ENCODE assay signal across 8 cellular contexts in genomic region chr21:45972716-45973474, GRCh38. TPM values are rescaled to one million over a fixed set of nuclear protein-coding genes. Genes with fewer than 3 reads are reported as not detected.
A peak's percentile ranks its signal among the peaks of the same experiment; 100 is the strongest.
DNase-seq lines count a peak whose midpoint lies in the region; ATAC-seq, FAIRE-seq and TF ChIP-seq lines count a peak whose summit lies in the region.

No MANE protein-coding gene starts in this region.

- intact Hi-C loops in endothelial cell of umbilical vein (cut with micrococcal nuclease): loop anchor here (1.0 to 5.0 kb wide), 4 partner anchors 8 to 254 kb away; partner anchors contain the start of genes COL6A1, COL6A2 and LSS

- POLR2A ChIA-PET in endothelial cell of umbilical vein (lab: Charles Lee): no interaction called here
- POLR2A ChIA-PET in naive thymus-derived CD8-positive, alpha-beta T cell (lab: Charles Lee): interaction anchor here (0.7 to 1.2 kb wide), 5 partner anchors 125 to 258 kb away, joined by 3 to 7 read pairs (median 3); partner anchors contain the start of gene COL6A2

- H3K4me3 ChIP-seq in endothelial cell of umbilical vein (replicated peaks in 1 of 3; ENCODE audit: insufficient read depth in 1 of 3, low read depth in 1 of 3, low read length in 3 of 3): peak overlapping the region; percentile 7 to 56 (median 27)

- peaks cover 2 to 20% (median 16%) of the 10 kb centered on the region in 4 donors for H3K4me1 Mint-ChIP-seq in naive thymus-derived CD8-positive, alpha-beta T cell

- no peaks in the 10 kb centered on the region for H3K36me3 ChIP-seq in endothelial cell of umbilical vein (ENCODE audit: control insufficient read depth in 2 of 2, extremely low read depth in 1 of 2, insufficient read depth in 2 of 2, low read length in 2 of 2)

- TF ChIP-seq POLR2A in endothelial cell of umbilical vein (IDR thresholded peaks at IDR 0.05; ENCODE audit: low read depth, low read length): no peak

- peaks cover 0 to 29% (median 11%) of the 10 kb centered on the region in 5 donors for H3K27me3 Mint-ChIP-seq in naive thymus-derived CD8-positive, alpha-beta T cell

- H3K27ac ChIP-seq in endothelial cell of umbilical vein (ENCODE audit: insufficient read depth, low read depth, low read length): peak overlapping the region; percentile 35

- peak overlapping the region; percentile 28 to 93 (median 71) for H3K4me3 Mint-ChIP-seq in naive thymus-derived CD8-positive, alpha-beta T cell

- H2AFZ ChIP-seq in endothelial cell of umbilical vein (ENCODE audit: low read depth, low read length): peak overlapping the region; percentile 93

- CTCF ChIA-PET in endothelial cell of umbilical vein (lab: Charles Lee): interaction anchor here (0.7 to 5.1 kb wide), 14 partner anchors 8 to 313 kb away, joined by 3 to 78 read pairs (median 4); partner anchors contain the start of genes COL6A1, MCM3AP and YBEY

- H3K27me3 ChIP-seq in endothelial cell of umbilical vein (ENCODE audit: control insufficient read depth in 2 of 2, insufficient read depth in 2 of 2, low read length in 2 of 2): peaks cover 0 to 2% of the 10 kb centered on the region in 2 experiments

- H3K27ac Mint-ChIP-seq in naive thymus-derived CD8-positive, alpha-beta T cell: peak overlapping the region in 2 of 10 donors; percentile 83 to 96

- DNase-seq in ELF-1 (ENCODE audit: low read depth, low spot score) (peak; percentile 58), NCI-H226 (peak; percentile 67), endothelial cell of umbilical vein (ENCODE audit: low read depth, low spot score) (peak; percentile 14), SW 1271 (lab: John Stamatoyannopoulos, UW) (no peak), nucleus accumbens (lab: John Stamatoyannopoulos, UW) (no peak)
- peak in 1 of 10 donors; percentile 23 for DNase-seq in naive thymus-derived CD8-positive, alpha-beta T cell

- no peaks in the 10 kb centered on the region for H3K79me2 ChIP-seq in endothelial cell of umbilical vein (ENCODE audit: control insufficient read depth, insufficient read depth, low read length)

- H3K9me1 ChIP-seq in endothelial cell of umbilical vein (replicated peaks; ENCODE audit: control insufficient read depth, extremely low read depth, insufficient read depth, low read length): no peaks in the 10 kb centered on the region

- peak overlapping the region; percentile 65 for H3K9ac ChIP-seq in endothelial cell of umbilical vein (replicated peaks; ENCODE audit: extremely low read depth, insufficient read depth, low read length)

- peak; percentile 3 to 13 for ATAC-seq in naive thymus-derived CD8-positive, alpha-beta T cell
- ATAC-seq in GM21619 (IDR thresholded peaks at IDR 0.05; ENCODE audit: unreplicated experiment) (no peak), GM19023 (IDR thresholded peaks at IDR 0.05; ENCODE audit: unreplicated experiment) (no peak)

- no peak for FAIRE-seq in endothelial cell of umbilical vein (lab: Jason Lieb, UNC)

- no peaks in the 10 kb centered on the region for H3K9me3 ChIP-seq in endothelial cell of umbilical vein (replicated peaks; ENCODE audit: control insufficient read depth, insufficient read depth, low read length)

- TF ChIP-seq CTCF in endothelial cell of umbilical vein (IDR thresholded peaks at IDR 0.05; ENCODE audit: extremely low read depth in 1 of 2, insufficient read depth in 1 of 2, low read depth in 1 of 2, low read length in 2 of 2): no peak

- dilution Hi-C loops in endothelial cell of umbilical vein (cut with MboI; ENCODE audit: extremely low pct_ligation_motif_present, low sequenced_read_pairs): no loop called here

- H3K9me3 Mint-ChIP-seq in naive thymus-derived CD8-positive, alpha-beta T cell: no peaks in the 10 kb centered on the region

- peaks cover 29% of the 10 kb centered on the region for H3K4me1 ChIP-seq in endothelial cell of umbilical vein (ENCODE audit: control insufficient read depth, extremely low read depth, insufficient read depth, low read length)

- peak overlapping the region; percentile 54 for H3K4me2 ChIP-seq in endothelial cell of umbilical vein (ENCODE audit: insufficient read depth, low read length)

- H4K20me1 ChIP-seq in endothelial cell of umbilical vein (replicated peaks; ENCODE audit: control insufficient read depth, extremely low read depth, insufficient read depth, low read length): no peaks in the 10 kb centered on the region

- no TSS peak for BruUV-seq in endothelial cell of umbilical vein (replicated peaks; lab: Mats Ljungman, UMichigan)

- H3K36me3 Mint-ChIP-seq in naive thymus-derived CD8-positive, alpha-beta T cell: no peaks in the 10 kb centered on the region

TF ChIP-seq in endothelial cell of umbilical vein, 7 proteins besides CTCF, POLR2A, EP300 and RAD21:
- TF ChIP-seq EZH2 (IDR thresholded peaks at IDR 0.05; ENCODE audit: borderline replicate concordance, low read depth, low read length, severe bottlenecking): peak; percentile 45
- TF ChIP-seq JUN (IDR thresholded peaks at IDR 0.05; ENCODE audit: borderline replicate concordance, insufficient read depth, insufficient read length, low read depth): no peak

RNA-seq across cellular contexts. Expression of gene COL6A1, which starts 8.7 kb away (rescaled TPM):
- 26.8 and 30.1 TPM in 2 replicates for total RNA-seq in endothelial cell of umbilical vein
- 42.4 and 53.9 TPM in 2 replicates for polyA plus RNA-seq in endothelial cell of umbilical vein
- 16.9 and 25.2 TPM in 2 replicates for polyA plus RNA-seq in endothelial cell of umbilical vein (2011; cell fraction: cytosol; rRNA removed)
- polyA plus RNA-seq in endothelial cell of umbilical vein (2011; cell fraction: nucleus; rRNA removed): 72.8 and 86.4 TPM in 2 replicates
- 24.0 and 61.3 TPM in 2 replicates for polyA plus RNA-seq in endothelial cell of umbilical vein (2012)
- 14.7 and 16.5 TPM in 2 replicates for polyA minus RNA-seq in endothelial cell of umbilical vein
- polyA minus RNA-seq in endothelial cell of umbilical vein (2011; cell fraction: cytosol; rRNA and poly(A)+ RNA removed): not detected
- polyA minus RNA-seq in endothelial cell of umbilical vein (2011; cell fraction: nucleus; rRNA and poly(A)+ RNA removed): 8.5 and 20.4 TPM in 2 replicates
- 10 to 100 TPM; 19.4 to 21.0 TPM for total RNA-seq in naive thymus-derived CD8-positive, alpha-beta T cell
- polyA plus RNA-seq in naive thymus-derived CD8-positive, alpha-beta T cell: 1 to 10 TPM; 1.7 to 2.0 (median 1.7) TPM

Comparison
In these comparisons a context has a peak if more than half of its experiments do, and no peak if none do; other contexts are left out.
1. DNase-seq: peak in ELF-1 (single experiment), NCI-H226 (single experiment) and endothelial cell of umbilical vein (single experiment); none in SW 1271 (0 of 2) and nucleus accumbens (0 of 56).
2. ATAC-seq: peak in naive thymus-derived CD8-positive, alpha-beta T cell (2 of 2); none in GM21619 (single experiment) and GM19023 (single experiment).